Comparison of ENCODE assay signal across 8 cellular contexts in the genomic region with DNA sequence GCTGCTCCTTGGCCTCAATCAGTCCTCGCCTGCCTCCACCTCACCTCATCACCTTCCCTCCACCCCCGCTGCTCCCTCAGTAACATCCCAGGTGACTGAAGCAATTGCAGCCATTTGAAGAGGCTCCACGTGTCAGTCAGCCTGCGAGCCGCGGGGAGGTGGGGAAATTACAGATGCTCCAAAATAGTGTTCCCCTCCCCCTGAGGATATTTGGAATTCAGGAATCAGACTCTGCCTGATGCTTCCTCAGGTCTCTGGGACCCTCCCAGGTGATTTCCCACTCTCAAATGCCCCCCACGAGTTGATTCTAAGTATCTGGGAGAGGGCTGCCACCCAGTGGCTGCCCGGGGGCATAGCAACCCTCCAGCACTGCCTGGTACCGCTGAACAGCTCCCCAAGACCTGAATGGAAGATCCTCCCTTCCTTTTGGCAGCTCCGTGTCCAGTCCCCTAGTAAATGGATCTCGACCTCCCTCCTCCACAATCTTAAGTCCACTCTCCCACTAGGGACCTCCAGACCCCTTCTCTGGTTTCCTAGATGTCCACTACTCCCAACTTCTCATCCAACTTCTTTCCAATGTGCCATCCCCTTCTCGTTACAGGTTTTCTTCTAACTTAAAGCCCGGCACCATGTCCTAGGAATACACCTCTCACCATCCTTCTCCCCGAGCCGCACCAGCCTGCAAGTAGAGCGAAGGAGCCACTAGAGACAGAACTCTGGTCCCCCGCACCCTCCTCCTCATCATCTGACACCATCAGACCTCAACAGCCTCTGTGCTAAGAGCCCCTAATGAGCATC. TPM values are rescaled to one million over a fixed set of nuclear protein-coding genes. Genes with fewer than 3 reads are reported as not detected.
DNase-seq lines count a peak whose midpoint lies in the region; ATAC-seq and TF ChIP-seq lines count a peak whose summit lies in the region.

No MANE protein-coding gene starts in this region.

- H3K9me3 Mint-ChIP-seq in activated CD8-positive, alpha-beta T cell treated with anti-CD3 and anti-CD28 coated beads, Interleukin-2, amount 10 ng/mL, durations not matched to agents 7 days and 5 days (ENCODE audit: insufficient read depth) = no peaks in the 10 kb centered on the region
- no peaks in the 10 kb centered on the region for H3K9me3 Mint-ChIP-seq in endothelial cell (ENCODE audit: unreplicated experiment)

- H3K4me3 ChIP-seq in mucosa of stomach (ENCODE audit: low read length) = no peak overlapping the region

- no peak overlapping the region for H3K27ac Mint-ChIP-seq in activated CD8-positive, alpha-beta T cell treated with anti-CD3 and anti-CD28 coated beads, Interleukin-2, amount 10 ng/mL, durations not matched to agents 7 days and 5 days
- H3K27ac Mint-ChIP-seq in endothelial cell (ENCODE audit: unreplicated experiment) = peak overlapping the region; percentile 34

- H3K9me3 ChIP-seq in mucosa of stomach (ENCODE audit: control insufficient read depth, low read length) = no peaks in the 10 kb centered on the region

- H3K36me3 ChIP-seq in mucosa of stomach (ENCODE audit: control insufficient read depth, insufficient read depth, low read length) = no peaks in the 10 kb centered on the region

- ATAC-seq in activated CD8-positive, alpha-beta T cell treated with anti-CD3 and anti-CD28 coated beads, Interleukin-2, amount 10 ng/mL, durations not matched to agents 7 days and 5 days = peak; percentile 20
- peak; percentile 24 for ATAC-seq in stimulated activated naive CD8-positive, alpha-beta T cell treated with anti-CD3 and anti-CD28 coated beads, Interleukin-15, Interleukin-2, amounts not matched to agents 100 U/mL and 50 U/mL, for 24 hours
- no peak for ATAC-seq in HG02870 (IDR thresholded peaks at IDR 0.05; ENCODE audit: unreplicated experiment)

- DNase-seq in AG08395 (ENCODE audit: low spot score) (peak; percentile 72), GM19238 (ENCODE audit: insufficient read length, low spot score) (peak; percentile 78), NCI-H460 (ENCODE audit: extremely low read depth, low read depth) (peak; percentile 59), endothelial cell (ENCODE audit: low spot score) (peak; percentile 59)
- peak; percentile 72 for DNase-seq in activated CD8-positive, alpha-beta T cell treated with anti-CD3 and anti-CD28 coated beads, Interleukin-2, amount 10 ng/mL, durations not matched to agents 7 days and 5 days
- peak; percentile 70 for DNase-seq in stimulated activated naive CD8-positive, alpha-beta T cell treated with anti-CD3 and anti-CD28 coated beads, Interleukin-15, Interleukin-2, amounts not matched to agents 100 U/mL and 50 U/mL, for 24 hours

- peaks cover 9% of the 10 kb centered on the region for H3K36me3 Mint-ChIP-seq in activated CD8-positive, alpha-beta T cell treated with anti-CD3 and anti-CD28 coated beads, Interleukin-2, amount 10 ng/mL, durations not matched to agents 7 days and 5 days (ENCODE audit: low read depth)
- peaks cover 13% of the 10 kb centered on the region for H3K36me3 Mint-ChIP-seq in endothelial cell (ENCODE audit: low read depth, unreplicated experiment)

- H3K4me1 Mint-ChIP-seq in activated CD8-positive, alpha-beta T cell treated with anti-CD3 and anti-CD28 coated beads, Interleukin-2, amount 10 ng/mL, durations not matched to agents 7 days and 5 days (ENCODE audit: low read depth) = peaks cover 45% of the 10 kb centered on the region
- H3K4me1 Mint-ChIP-seq in endothelial cell (ENCODE audit: unreplicated experiment) = peaks cover 32% of the 10 kb centered on the region

- POLR2A ChIA-PET in activated CD8-positive, alpha-beta T cell treated with anti-CD3 and anti-CD28 coated beads, Interleukin-2, amount 10 ng/mL, durations not matched to agents 7 days and 5 days (lab: Charles Lee) = interaction anchor here (0.9 to 1.4 kb wide), 3 partner anchors 18 to 57 kb away, joined by 3 read pairs; no protein-coding TSS in a partner anchor

- peaks cover 34% of the 10 kb centered on the region for H3K27me3 Mint-ChIP-seq in activated CD8-positive, alpha-beta T cell treated with anti-CD3 and anti-CD28 coated beads, Interleukin-2, amount 10 ng/mL, durations not matched to agents 7 days and 5 days (ENCODE audit: low read depth)
- peaks cover 21% of the 10 kb centered on the region for H3K27me3 Mint-ChIP-seq in endothelial cell (ENCODE audit: unreplicated experiment)

- H3K4me1 ChIP-seq in mucosa of stomach (ENCODE audit: control insufficient read depth, insufficient read depth, low read length) = peaks cover 25% of the 10 kb centered on the region

- peaks cover 33% of the 10 kb centered on the region for H3K27me3 ChIP-seq in mucosa of stomach (ENCODE audit: control insufficient read depth, insufficient read depth, low read length)

- H3K9ac ChIP-seq in mucosa of stomach (ENCODE audit: low read length) = peak overlapping the region; percentile 13

- peak; percentile 83 for TF ChIP-seq CTCF in endothelial cell (IDR thresholded peaks at IDR 0.05; ENCODE audit: unreplicated experiment)

- peak overlapping the region; percentile 41 for H3K4me3 Mint-ChIP-seq in activated CD8-positive, alpha-beta T cell treated with anti-CD3 and anti-CD28 coated beads, Interleukin-2, amount 10 ng/mL, durations not matched to agents 7 days and 5 days
- peak overlapping the region; percentile 67 for H3K4me3 Mint-ChIP-seq in endothelial cell (ENCODE audit: unreplicated experiment)

- CTCF ChIA-PET in activated CD8-positive, alpha-beta T cell treated with anti-CD3 and anti-CD28 coated beads, Interleukin-2, amount 10 ng/mL, durations not matched to agents 7 days and 5 days (lab: Charles Lee) = interaction anchor here (0.6 to 3.6 kb wide), 32 partner anchors 10 to 190 kb away, joined by 3 to 100 read pairs (median 5); a partner anchor contains a TSS

RNA-seq across cellular contexts. Expression of a gene that starts 1.4 kb away (rescaled TPM):
- 4.7 and 6.0 TPM in 2 replicates for total RNA-seq in NCI-H460 (2014; rRNA removed; shearing (Covaris generic))
- polyA plus RNA-seq in NCI-H460 (2014; cell fraction: nucleus; rRNA removed) = 9.4 and 11.1 TPM in 2 replicates
- 10 to 100 TPM; 25.4 to 27.9 TPM for total RNA-seq in activated CD8-positive, alpha-beta T cell treated with anti-CD3 and anti-CD28 coated beads, Interleukin-2, amount 10 ng/mL, durations not matched to agents 7 days and 5 days
- total RNA-seq in endothelial cell (ENCODE audit: unreplicated experiment) = 1.9 TPM

RNA-seq across cellular contexts. Expression of a gene that starts 29.1 kb away (rescaled TPM):
- 70.4 and 77.0 TPM in 2 replicates for total RNA-seq in NCI-H460 (2014; rRNA removed; shearing (Covaris generic))
- 43.3 and 70.5 TPM in 2 replicates for polyA plus RNA-seq in NCI-H460 (2014; cell fraction: nucleus; rRNA removed)
- total RNA-seq in activated CD8-positive, alpha-beta T cell treated with anti-CD3 and anti-CD28 coated beads, Interleukin-2, amount 10 ng/mL, durations not matched to agents 7 days and 5 days = 10 to 100 TPM; 72.3 to 78.1 TPM
- total RNA-seq in endothelial cell (ENCODE audit: unreplicated experiment) = 101 TPM

RNA-seq across cellular contexts. Expression of a gene that starts 30.7 kb away (rescaled TPM):
- total RNA-seq in NCI-H460 (2014; rRNA removed; shearing (Covaris generic)) = 77.2 and 90.6 TPM in 2 replicates
- 102 and 120 TPM in 2 replicates for polyA plus RNA-seq in NCI-H460 (2014; cell fraction: nucleus; rRNA removed)
- 100 to 1,000 TPM; 185 to 200 TPM for total RNA-seq in activated CD8-positive, alpha-beta T cell treated with anti-CD3 and anti-CD28 coated beads, Interleukin-2, amount 10 ng/mL, durations not matched to agents 7 days and 5 days
- 19.5 TPM for total RNA-seq in endothelial cell (ENCODE audit: unreplicated experiment)

RNA-seq across cellular contexts. Expression of a gene that starts 47.8 kb away (rescaled TPM):
- 0.07 TPM in 1 of 2 replicates, not detected in the other for total RNA-seq in NCI-H460 (2014; rRNA removed; shearing (Covaris generic))
- 0.25 and 0.33 TPM in 2 replicates for polyA plus RNA-seq in NCI-H460 (2014; cell fraction: nucleus; rRNA removed)
- total RNA-seq in activated CD8-positive, alpha-beta T cell treated with anti-CD3 and anti-CD28 coated beads, Interleukin-2, amount 10 ng/mL, durations not matched to agents 7 days and 5 days = under 1 TPM; 0.23 to 0.82 TPM
- total RNA-seq in endothelial cell (ENCODE audit: unreplicated experiment) = not detected

RNA-seq across cellular contexts. Expression of a gene that starts 56.0 kb away (rescaled TPM):
- 40.8 and 53.7 TPM in 2 replicates for total RNA-seq in NCI-H460 (2014; rRNA removed; shearing (Covaris generic))
- 15.5 and 42.4 TPM in 2 replicates for polyA plus RNA-seq in NCI-H460 (2014; cell fraction: nucleus; rRNA removed)
- 10 to 100 TPM; 50.0 to 51.6 TPM for total RNA-seq in activated CD8-positive, alpha-beta T cell treated with anti-CD3 and anti-CD28 coated beads, Interleukin-2, amount 10 ng/mL, durations not matched to agents 7 days and 5 days
- 36.4 TPM for total RNA-seq in endothelial cell (ENCODE audit: unreplicated experiment)
